In the genomic region with DNA sequence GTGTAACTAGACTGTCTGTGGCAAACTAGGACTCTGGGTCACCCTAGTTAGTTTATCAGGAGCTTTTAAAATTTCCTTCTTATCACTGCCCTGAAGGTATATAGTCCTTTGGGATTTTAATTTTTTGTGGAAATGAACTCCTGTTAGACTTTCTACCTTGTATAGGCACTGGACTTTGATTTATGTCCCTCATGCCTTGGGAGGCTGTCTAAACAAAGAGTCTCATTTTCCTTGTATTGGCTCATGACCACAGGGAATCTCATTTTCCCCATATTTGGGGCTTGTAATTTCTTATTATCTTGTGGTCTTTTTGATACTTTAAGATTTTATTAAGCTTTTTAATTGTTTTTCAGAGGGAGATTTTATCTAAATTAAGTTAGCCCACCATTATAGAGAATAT, we compare ENCODE assay signal across 1 cellular context.
TF ChIP-seq lines count a peak whose summit lies in the region.

No MANE protein-coding gene starts in this region.

TF ChIP-seq in HEK293, 187 proteins besides CTCF, POLR2A, EP300 and RAD21 (continued from another document and continues in another):
- TF ChIP-seq, protein P1, sequence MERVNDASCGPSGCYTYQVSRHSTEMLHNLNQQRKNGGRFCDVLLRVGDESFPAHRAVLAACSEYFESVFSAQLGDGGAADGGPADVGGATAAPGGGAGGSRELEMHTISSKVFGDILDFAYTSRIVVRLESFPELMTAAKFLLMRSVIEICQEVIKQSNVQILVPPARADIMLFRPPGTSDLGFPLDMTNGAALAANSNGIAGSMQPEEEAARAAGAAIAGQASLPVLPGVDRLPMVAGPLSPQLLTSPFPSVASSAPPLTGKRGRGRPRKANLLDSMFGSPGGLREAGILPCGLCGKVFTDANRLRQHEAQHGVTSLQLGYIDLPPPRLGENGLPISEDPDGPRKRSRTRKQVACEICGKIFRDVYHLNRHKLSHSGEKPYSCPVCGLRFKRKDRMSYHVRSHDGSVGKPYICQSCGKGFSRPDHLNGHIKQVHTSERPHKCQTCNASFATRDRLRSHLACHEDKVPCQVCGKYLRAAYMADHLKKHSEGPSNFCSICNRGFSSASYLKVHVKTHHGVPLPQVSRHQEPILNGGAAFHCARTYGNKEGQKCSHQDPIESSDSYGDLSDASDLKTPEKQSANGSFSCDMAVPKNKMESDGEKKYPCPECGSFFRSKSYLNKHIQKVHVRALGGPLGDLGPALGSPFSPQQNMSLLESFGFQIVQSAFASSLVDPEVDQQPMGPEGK (tag by site-specific recombination; IDR thresholded peaks at IDR 0.05): no peak
- TF ChIP-seq ZNF174 (tag by site-specific recombination; IDR thresholded peaks at IDR 0.05): no peak
- no peak for TF ChIP-seq ZNF518A (tag by site-specific recombination; conservative IDR thresholded peaks at IDR 0.05; ENCODE audit: low read depth)
- TF ChIP-seq ZNF664 (tag by site-specific recombination; IDR thresholded peaks at IDR 0.05): no peak
- no peak for TF ChIP-seq ZNF114 (tag by site-specific recombination; IDR thresholded peaks at IDR 0.05)
- no peak for TF ChIP-seq ZNF561 (tag by site-specific recombination; IDR thresholded peaks at IDR 0.05; ENCODE audit: borderline replicate concordance)
- TF ChIP-seq, protein P2, sequence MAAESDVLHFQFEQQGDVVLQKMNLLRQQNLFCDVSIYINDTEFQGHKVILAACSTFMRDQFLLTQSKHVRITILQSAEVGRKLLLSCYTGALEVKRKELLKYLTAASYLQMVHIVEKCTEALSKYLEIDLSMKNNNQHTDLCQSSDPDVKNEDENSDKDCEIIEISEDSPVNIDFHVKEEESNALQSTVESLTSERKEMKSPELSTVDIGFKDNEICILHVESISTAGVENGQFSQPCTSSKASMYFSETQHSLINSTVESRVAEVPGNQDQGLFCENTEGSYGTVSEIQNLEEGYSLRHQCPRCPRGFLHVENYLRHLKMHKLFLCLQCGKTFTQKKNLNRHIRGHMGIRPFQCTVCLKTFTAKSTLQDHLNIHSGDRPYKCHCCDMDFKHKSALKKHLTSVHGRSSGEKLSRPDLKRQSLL (tag by site-specific recombination; IDR thresholded peaks at IDR 0.05): no peak
- no peak for TF ChIP-seq ZNF292 (tag by site-specific recombination; IDR thresholded peaks at IDR 0.05; ENCODE audit: borderline replicate concordance, low read depth)
- no peak for TF ChIP-seq ZNF558 (tag by site-specific recombination; IDR thresholded peaks at IDR 0.05)
- no peak for TF ChIP-seq SP3 (tag by site-specific recombination; IDR thresholded peaks at IDR 0.05)
- TF ChIP-seq ZBTB26 (tag by site-specific recombination; optimal IDR thresholded peaks at IDR 0.05): no peak
- no peak for TF ChIP-seq ZNF639 (tag by site-specific recombination; IDR thresholded peaks at IDR 0.05)
- no peak for TF ChIP-seq ZNF624 (tag by site-specific recombination; IDR thresholded peaks at IDR 0.05)
- TF ChIP-seq, protein P3, sequence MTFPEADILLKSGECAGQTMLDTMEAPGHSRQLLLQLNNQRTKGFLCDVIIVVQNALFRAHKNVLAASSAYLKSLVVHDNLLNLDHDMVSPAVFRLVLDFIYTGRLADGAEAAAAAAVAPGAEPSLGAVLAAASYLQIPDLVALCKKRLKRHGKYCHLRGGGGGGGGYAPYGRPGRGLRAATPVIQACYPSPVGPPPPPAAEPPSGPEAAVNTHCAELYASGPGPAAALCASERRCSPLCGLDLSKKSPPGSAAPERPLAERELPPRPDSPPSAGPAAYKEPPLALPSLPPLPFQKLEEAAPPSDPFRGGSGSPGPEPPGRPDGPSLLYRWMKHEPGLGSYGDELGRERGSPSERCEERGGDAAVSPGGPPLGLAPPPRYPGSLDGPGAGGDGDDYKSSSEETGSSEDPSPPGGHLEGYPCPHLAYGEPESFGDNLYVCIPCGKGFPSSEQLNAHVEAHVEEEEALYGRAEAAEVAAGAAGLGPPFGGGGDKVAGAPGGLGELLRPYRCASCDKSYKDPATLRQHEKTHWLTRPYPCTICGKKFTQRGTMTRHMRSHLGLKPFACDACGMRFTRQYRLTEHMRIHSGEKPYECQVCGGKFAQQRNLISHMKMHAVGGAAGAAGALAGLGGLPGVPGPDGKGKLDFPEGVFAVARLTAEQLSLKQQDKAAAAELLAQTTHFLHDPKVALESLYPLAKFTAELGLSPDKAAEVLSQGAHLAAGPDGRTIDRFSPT (tag by site-specific recombination; IDR thresholded peaks at IDR 0.05): no peak
- TF ChIP-seq FEZF1 (tag by site-specific recombination; IDR thresholded peaks at IDR 0.05): peak; percentile 76
- no peak for TF ChIP-seq ZNF654 (tag by site-specific recombination; IDR thresholded peaks at IDR 0.05; ENCODE audit: low read depth)
- TF ChIP-seq ZNF701 (tag by site-specific recombination; IDR thresholded peaks at IDR 0.05): no peak
- TF ChIP-seq IKZF3 (tag by site-specific recombination; IDR thresholded peaks at IDR 0.05): peak; percentile 47; the same call in 1 of the 2 replicates
- TF ChIP-seq, protein P4, sequence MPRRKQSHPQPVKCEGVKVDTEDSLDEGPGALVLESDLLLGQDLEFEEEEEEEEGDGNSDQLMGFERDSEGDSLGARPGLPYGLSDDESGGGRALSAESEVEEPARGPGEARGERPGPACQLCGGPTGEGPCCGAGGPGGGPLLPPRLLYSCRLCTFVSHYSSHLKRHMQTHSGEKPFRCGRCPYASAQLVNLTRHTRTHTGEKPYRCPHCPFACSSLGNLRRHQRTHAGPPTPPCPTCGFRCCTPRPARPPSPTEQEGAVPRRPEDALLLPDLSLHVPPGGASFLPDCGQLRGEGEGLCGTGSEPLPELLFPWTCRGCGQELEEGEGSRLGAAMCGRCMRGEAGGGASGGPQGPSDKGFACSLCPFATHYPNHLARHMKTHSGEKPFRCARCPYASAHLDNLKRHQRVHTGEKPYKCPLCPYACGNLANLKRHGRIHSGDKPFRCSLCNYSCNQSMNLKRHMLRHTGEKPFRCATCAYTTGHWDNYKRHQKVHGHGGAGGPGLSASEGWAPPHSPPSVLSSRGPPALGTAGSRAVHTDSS (tag by site-specific recombination; IDR thresholded peaks at IDR 0.05): no peak
- no peak for TF ChIP-seq BCL11A (tag by site-specific recombination; IDR thresholded peaks at IDR 0.05; ENCODE audit: low read depth)
- TF ChIP-seq GLIS1 (tag by site-specific recombination; IDR thresholded peaks at IDR 0.05): peak; percentile 99
- peak; percentile 13; the same call in 1 of the 2 replicates for TF ChIP-seq ZNF629 (tag by site-specific recombination; IDR thresholded peaks at IDR 0.05)
- TF ChIP-seq ZNF23 (tag by site-specific recombination; IDR thresholded peaks at IDR 0.05; ENCODE audit: borderline replicate concordance): no peak
- no peak for TF ChIP-seq ZNF843 (tag by site-specific recombination; IDR thresholded peaks at IDR 0.05)
- no peak for TF ChIP-seq KLF16 (tag by site-specific recombination; IDR thresholded peaks at IDR 0.05)
- TF ChIP-seq WT1 (tag by site-specific recombination; IDR thresholded peaks at IDR 0.05): peak; percentile 81
- no peak for TF ChIP-seq MZF1 (tag by site-specific recombination; IDR thresholded peaks at IDR 0.05; ENCODE audit: borderline replicate concordance)
- no peak for TF ChIP-seq ZNF621 (tag by site-specific recombination; IDR thresholded peaks at IDR 0.05)
- TF ChIP-seq ZNF48 (tag by site-specific recombination; IDR thresholded peaks at IDR 0.05): no peak
- peak; percentile 44; the same call in 1 of the 2 replicates for TF ChIP-seq ZNF366 (tag by site-specific recombination; conservative IDR thresholded peaks at IDR 0.05)
- no peak for TF ChIP-seq ZNF121 (tag by site-specific recombination; IDR thresholded peaks at IDR 0.05)
- TF ChIP-seq HOXC10 (CRISPR knock-in tag; IDR thresholded peaks at IDR 0.05): no peak
- no peak for TF ChIP-seq ZNF555 (tag by site-specific recombination; conservative IDR thresholded peaks at IDR 0.05)
- no peak for TF ChIP-seq ZNF660 (tag by site-specific recombination; IDR thresholded peaks at IDR 0.05)
- TF ChIP-seq, protein P5, sequence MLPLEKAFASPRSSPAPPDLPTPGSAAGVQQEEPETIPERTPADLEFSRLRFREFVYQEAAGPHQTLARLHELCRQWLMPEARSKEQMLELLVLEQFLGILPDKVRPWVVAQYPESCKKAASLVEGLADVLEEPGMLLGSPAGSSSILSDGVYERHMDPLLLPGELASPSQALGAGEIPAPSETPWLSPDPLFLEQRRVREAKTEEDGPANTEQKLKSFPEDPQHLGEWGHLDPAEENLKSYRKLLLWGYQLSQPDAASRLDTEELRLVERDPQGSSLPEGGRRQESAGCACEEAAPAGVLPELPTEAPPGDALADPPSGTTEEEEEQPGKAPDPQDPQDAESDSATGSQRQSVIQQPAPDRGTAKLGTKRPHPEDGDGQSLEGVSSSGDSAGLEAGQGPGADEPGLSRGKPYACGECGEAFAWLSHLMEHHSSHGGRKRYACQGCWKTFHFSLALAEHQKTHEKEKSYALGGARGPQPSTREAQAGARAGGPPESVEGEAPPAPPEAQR (tag by site-specific recombination; IDR thresholded peaks at IDR 0.05): no peak
- no peak for TF ChIP-seq PRDM1 (tag by site-specific recombination; IDR thresholded peaks at IDR 0.05)
- no peak for TF ChIP-seq KLF9 (tag by site-specific recombination; IDR thresholded peaks at IDR 0.05; ENCODE audit: low read depth)
- TF ChIP-seq ZFP69B (tag by site-specific recombination; IDR thresholded peaks at IDR 0.05): no peak
- TF ChIP-seq ZNF670 (tag by site-specific recombination; IDR thresholded peaks at IDR 0.05; ENCODE audit: low read depth): no peak
- no peak for TF ChIP-seq ZNF623 (tag by site-specific recombination; IDR thresholded peaks at IDR 0.05)
- no peak for TF ChIP-seq ZNF791 (tag by site-specific recombination; IDR thresholded peaks at IDR 0.05)
- TF ChIP-seq ZNF155 (tag by site-specific recombination; IDR thresholded peaks at IDR 0.05): no peak
- TF ChIP-seq ZSCAN30 (tag by site-specific recombination; IDR thresholded peaks at IDR 0.05): no peak
